Comparison of ENCODE assay signal across 23 cellular contexts in genomic region chrX:9252182-9252581, GRCh38.
"Had no signal": no experiment of that assay in that cellular context is flagged by ENCODE, and none has a peak within 500 bp of the region (broad histone marks: within the 10 kb centered on the region; RNA-seq: fewer than 3 reads in every experiment).

No MANE protein-coding gene starts in this region.

- H3K4me1 Mint-ChIP-seq: activated CD4-positive, alpha-beta T cell treated with anti-CD3 and anti-CD28 coated beads for 36 hours; activated CD8-positive, alpha-beta memory T cell treated with anti-CD3 and anti-CD28 coated beads, Interleukin-2, amount 10 ng/mL, durations not matched to agents 7 days and 5 days had no signal

- H3K4me3 Mint-ChIP-seq: activated CD4-positive, alpha-beta T cell treated with anti-CD3 and anti-CD28 coated beads for 36 hours; activated CD8-positive, alpha-beta memory T cell treated with anti-CD3 and anti-CD28 coated beads, Interleukin-2, amount 10 ng/mL, durations not matched to agents 7 days and 5 days; activated CD8-positive, alpha-beta T cell treated with anti-CD3 and anti-CD28 coated beads, Interleukin-2, amount 10 ng/mL, durations not matched to agents 7 days and 5 days; activated naive CD4-positive, alpha-beta T cell treated with anti-CD3 and anti-CD28 coated beads, Interleukin-2, amount 50 U/mL, for 24 hours; activated naive CD8-positive, alpha-beta T cell treated with anti-CD3 and anti-CD28 coated beads, Interleukin-2, amount 50 U/mL, for 24 hours; dendritic cell treated with granulocyte-macrophage colony-stimulating factor and Interleukin-4, amounts not matched to agents 40 ng/mL and 50 ng/mL, for 4 days; natural killer cell treated with Interleukin-12 subunit alpha and Interleukin-12 subunit beta and Interleukin-15 and Interleukin-18, amount 100 ng/mL, for 72 hours had no signal

- DNase-seq: activated CD4-positive, alpha-beta T cell treated with anti-CD3 and anti-CD28 coated beads for 36 hours; activated CD4-positive, CD25-positive, alpha-beta regulatory T cell; activated CD8-positive, alpha-beta memory T cell treated with anti-CD3 and anti-CD28 coated beads, Interleukin-2, amount 10 ng/mL, durations not matched to agents 7 days and 5 days; activated CD8-positive, alpha-beta T cell treated with anti-CD3 and anti-CD28 coated beads, Interleukin-2, amount 10 ng/mL, durations not matched to agents 7 days and 5 days; activated naive CD8-positive, alpha-beta T cell treated with anti-CD3 and anti-CD28 coated beads, Interleukin-2, amount 50 U/mL, for 24 hours; activated T-cell treated with anti-CD3 and anti-CD28 coated beads, Interleukin-2, amount 50 U/mL, for 48 hours; central memory CD4-positive, alpha-beta T cell; foreskin keratinocyte; heart left ventricle; hypothalamus; left lung; lower lobe of right lung; mucosa of descending colon; right cardiac atrium; stimulated activated CD4-positive, alpha-beta T cell treated with anti-CD3 and anti-CD28 coated beads, Interleukin-2, amount 100 ng/mL, for 48 hours; stimulated activated naive CD4-positive, alpha-beta T cell treated with Interleukin-2 at 50 U/mL for 16 hours; transverse colon had no signal

- H3K9me3 Mint-ChIP-seq: activated naive CD4-positive, alpha-beta T cell treated with anti-CD3 and anti-CD28 coated beads, Interleukin-2, amount 50 U/mL, for 24 hours; activated naive CD8-positive, alpha-beta T cell treated with anti-CD3 and anti-CD28 coated beads, Interleukin-2, amount 50 U/mL, for 24 hours; activated T-helper 2 cell treated with anti-CD3 and anti-CD28 coated beads, Interferon-gamma antibody, Interleukin-2, Interleukin-4, amounts not matched to agents 10 μg/mL and 5 μg/mL and 100 μg/mL, durations not matched to agents 14 hours and 24 hours and 36 hours; dendritic cell treated with granulocyte-macrophage colony-stimulating factor and Interleukin-4, amounts not matched to agents 40 ng/mL and 50 ng/mL, for 4 days; natural killer cell treated with Interleukin-12 subunit alpha and Interleukin-12 subunit beta and Interleukin-15 and Interleukin-18, amount 100 ng/mL, for 72 hours had no signal

- H3K27me3 Mint-ChIP-seq: activated CD4-positive, alpha-beta T cell treated with anti-CD3 and anti-CD28 coated beads for 36 hours; activated naive CD4-positive, alpha-beta T cell treated with anti-CD3 and anti-CD28 coated beads, Interleukin-2, amount 50 U/mL, for 24 hours; activated naive CD8-positive, alpha-beta T cell treated with anti-CD3 and anti-CD28 coated beads, Interleukin-2, amount 50 U/mL, for 24 hours had no signal

- H3K36me3 ChIP-seq: breast epithelium, esophagus muscularis mucosa, heart left ventricle, left lung, lower lobe of right lung, transverse colon had no signal

- H3K27me3 ChIP-seq: breast epithelium, esophagus muscularis mucosa, left lung, transverse colon had no signal

- H3K4me1 ChIP-seq: breast epithelium, esophagus muscularis mucosa, foreskin keratinocyte, heart left ventricle, left lung, lower lobe of right lung, transverse colon had no signal

- H3K36me3 Mint-ChIP-seq: activated CD8-positive, alpha-beta memory T cell treated with anti-CD3 and anti-CD28 coated beads, Interleukin-2, amount 10 ng/mL, durations not matched to agents 7 days and 5 days; activated naive CD4-positive, alpha-beta T cell treated with anti-CD3 and anti-CD28 coated beads, Interleukin-2, amount 50 U/mL, for 24 hours; natural killer cell treated with Interleukin-12 subunit alpha and Interleukin-12 subunit beta and Interleukin-15 and Interleukin-18, amount 100 ng/mL, for 72 hours had no signal

- H3K4me3 ChIP-seq: breast epithelium, esophagus muscularis mucosa, heart left ventricle, left lung, lower lobe of right lung, mucosa of descending colon, transverse colon had no signal

- H3K27ac Mint-ChIP-seq: activated CD4-positive, alpha-beta T cell treated with anti-CD3 and anti-CD28 coated beads for 36 hours; activated CD8-positive, alpha-beta memory T cell treated with anti-CD3 and anti-CD28 coated beads, Interleukin-2, amount 10 ng/mL, durations not matched to agents 7 days and 5 days; activated CD8-positive, alpha-beta T cell treated with anti-CD3 and anti-CD28 coated beads, Interleukin-2, amount 10 ng/mL, durations not matched to agents 7 days and 5 days; activated naive CD4-positive, alpha-beta T cell treated with anti-CD3 and anti-CD28 coated beads, Interleukin-2, amount 50 U/mL, for 24 hours; activated naive CD8-positive, alpha-beta T cell treated with anti-CD3 and anti-CD28 coated beads, Interleukin-2, amount 50 U/mL, for 24 hours; activated T-helper 2 cell treated with anti-CD3 and anti-CD28 coated beads, Interferon-gamma antibody, Interleukin-2, Interleukin-4, amounts not matched to agents 10 μg/mL and 5 μg/mL and 100 μg/mL, durations not matched to agents 14 hours and 24 hours and 36 hours; dendritic cell treated with granulocyte-macrophage colony-stimulating factor and Interleukin-4, amounts not matched to agents 40 ng/mL and 50 ng/mL, for 4 days; natural killer cell treated with Interleukin-12 subunit alpha and Interleukin-12 subunit beta and Interleukin-15 and Interleukin-18, amount 100 ng/mL, for 72 hours had no signal

- H3K27ac ChIP-seq: breast epithelium, esophagus muscularis mucosa, foreskin keratinocyte, heart left ventricle, left lung, lower lobe of right lung, transverse colon had no signal

- H3K9me3 ChIP-seq: breast epithelium, esophagus muscularis mucosa, heart left ventricle, left lung, lower lobe of right lung, mucosa of descending colon, transverse colon had no signal
